In the genomic region with DNA sequence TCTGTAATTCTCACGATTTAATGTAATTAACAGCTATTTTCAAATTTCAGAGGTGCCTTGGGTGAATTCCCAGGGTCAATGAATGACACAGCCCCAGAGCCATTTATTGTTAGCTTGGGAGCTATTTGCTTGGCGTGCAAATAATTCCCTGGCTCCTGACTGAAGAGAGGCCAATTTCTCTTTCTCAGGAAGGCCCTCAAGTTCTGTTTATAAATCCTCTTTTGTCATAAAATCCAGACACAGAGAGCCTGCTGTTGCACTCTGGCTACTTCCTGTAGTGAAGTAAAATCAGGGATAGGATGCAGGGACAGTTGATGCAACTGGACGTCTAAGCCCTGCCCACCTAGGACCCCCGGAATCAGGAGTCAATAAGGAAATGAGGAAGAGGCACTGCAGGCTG, we compare ENCODE assay signal across 1 cellular context.
TF ChIP-seq lines count a peak whose summit lies in the region.

No MANE protein-coding gene starts in this region.

TF ChIP-seq in GM23338, 12 proteins besides CTCF, POLR2A, EP300 and RAD21 (continued from another document):
- TF ChIP-seq, protein P1, sequence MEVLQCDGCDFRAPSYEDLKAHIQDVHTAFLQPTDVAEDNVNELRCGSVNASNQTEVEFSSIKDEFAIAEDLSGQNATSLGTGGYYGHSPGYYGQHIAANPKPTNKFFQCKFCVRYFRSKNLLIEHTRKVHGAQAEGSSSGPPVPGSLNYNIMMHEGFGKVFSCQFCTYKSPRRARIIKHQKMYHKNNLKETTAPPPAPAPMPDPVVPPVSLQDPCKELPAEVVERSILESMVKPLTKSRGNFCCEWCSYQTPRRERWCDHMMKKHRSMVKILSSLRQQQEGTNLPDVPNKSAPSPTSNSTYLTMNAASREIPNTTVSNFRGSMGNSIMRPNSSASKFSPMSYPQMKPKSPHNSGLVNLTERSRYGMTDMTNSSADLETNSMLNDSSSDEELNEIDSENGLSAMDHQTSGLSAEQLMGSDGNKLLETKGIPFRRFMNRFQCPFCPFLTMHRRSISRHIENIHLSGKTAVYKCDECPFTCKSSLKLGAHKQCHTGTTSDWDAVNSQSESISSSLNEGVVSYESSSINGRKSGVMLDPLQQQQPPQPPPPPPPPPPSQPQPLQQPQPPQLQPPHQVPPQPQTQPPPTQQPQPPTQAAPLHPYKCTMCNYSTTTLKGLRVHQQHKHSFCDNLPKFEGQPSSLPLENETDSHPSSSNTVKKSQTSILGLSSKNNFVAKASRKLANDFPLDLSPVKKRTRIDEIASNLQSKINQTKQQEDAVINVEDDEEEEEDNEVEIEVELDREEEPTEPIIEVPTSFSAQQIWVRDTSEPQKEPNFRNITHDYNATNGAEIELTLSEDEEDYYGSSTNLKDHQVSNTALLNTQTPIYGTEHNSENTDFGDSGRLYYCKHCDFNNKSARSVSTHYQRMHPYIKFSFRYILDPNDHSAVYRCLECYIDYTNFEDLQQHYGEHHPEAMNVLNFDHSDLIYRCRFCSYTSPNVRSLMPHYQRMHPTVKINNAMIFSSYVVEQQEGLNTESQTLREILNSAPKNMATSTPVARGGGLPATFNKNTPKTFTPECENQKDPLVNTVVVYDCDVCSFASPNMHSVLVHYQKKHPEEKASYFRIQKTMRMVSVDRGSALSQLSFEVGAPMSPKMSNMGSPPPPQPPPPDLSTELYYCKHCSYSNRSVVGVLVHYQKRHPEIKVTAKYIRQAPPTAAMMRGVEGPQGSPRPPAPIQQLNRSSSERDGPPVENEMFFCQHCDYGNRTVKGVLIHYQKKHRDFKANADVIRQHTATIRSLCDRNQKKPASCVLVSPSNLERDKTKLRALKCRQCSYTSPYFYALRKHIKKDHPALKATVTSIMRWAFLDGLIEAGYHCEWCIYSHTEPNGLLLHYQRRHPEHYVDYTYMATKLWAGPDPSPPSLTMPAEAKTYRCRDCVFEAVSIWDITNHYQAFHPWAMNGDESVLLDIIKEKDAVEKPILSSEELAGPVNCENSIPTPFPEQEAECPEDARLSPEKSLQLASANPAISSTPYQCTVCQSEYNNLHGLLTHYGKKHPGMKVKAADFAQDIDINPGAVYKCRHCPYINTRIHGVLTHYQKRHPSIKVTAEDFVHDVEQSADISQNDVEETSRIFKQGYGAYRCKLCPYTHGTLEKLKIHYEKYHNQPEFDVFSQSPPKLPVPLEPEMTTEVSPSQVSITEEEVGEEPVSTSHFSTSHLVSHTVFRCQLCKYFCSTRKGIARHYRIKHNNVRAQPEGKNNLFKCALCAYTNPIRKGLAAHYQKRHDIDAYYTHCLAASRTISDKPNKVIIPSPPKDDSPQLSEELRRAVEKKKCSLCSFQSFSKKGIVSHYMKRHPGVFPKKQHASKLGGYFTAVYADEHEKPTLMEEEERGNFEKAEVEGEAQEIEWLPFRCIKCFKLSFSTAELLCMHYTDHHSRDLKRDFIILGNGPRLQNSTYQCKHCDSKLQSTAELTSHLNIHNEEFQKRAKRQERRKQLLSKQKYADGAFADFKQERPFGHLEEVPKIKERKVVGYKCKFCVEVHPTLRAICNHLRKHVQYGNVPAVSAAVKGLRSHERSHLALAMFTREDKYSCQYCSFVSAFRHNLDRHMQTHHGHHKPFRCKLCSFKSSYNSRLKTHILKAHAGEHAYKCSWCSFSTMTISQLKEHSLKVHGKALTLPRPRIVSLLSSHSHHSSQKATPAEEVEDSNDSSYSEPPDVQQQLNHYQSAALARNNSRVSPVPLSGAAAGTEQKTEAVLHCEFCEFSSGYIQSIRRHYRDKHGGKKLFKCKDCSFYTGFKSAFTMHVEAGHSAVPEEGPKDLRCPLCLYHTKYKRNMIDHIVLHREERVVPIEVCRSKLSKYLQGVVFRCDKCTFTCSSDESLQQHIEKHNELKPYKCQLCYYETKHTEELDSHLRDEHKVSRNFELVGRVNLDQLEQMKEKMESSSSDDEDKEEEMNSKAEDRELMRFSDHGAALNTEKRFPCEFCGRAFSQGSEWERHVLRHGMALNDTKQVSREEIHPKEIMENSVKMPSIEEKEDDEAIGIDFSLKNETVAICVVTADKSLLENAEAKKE (CRISPR knock-in tag; IDR thresholded peaks at IDR 0.05), result no peak
- no peak for TF ChIP-seq POLR2AphosphoS5 (IDR thresholded peaks at IDR 0.05; ENCODE audit: low read depth)
- no peak for TF ChIP-seq EZH2phosphoT487 (IDR thresholded peaks at IDR 0.05; ENCODE audit: unreplicated experiment)
- TF ChIP-seq, protein P2, sequence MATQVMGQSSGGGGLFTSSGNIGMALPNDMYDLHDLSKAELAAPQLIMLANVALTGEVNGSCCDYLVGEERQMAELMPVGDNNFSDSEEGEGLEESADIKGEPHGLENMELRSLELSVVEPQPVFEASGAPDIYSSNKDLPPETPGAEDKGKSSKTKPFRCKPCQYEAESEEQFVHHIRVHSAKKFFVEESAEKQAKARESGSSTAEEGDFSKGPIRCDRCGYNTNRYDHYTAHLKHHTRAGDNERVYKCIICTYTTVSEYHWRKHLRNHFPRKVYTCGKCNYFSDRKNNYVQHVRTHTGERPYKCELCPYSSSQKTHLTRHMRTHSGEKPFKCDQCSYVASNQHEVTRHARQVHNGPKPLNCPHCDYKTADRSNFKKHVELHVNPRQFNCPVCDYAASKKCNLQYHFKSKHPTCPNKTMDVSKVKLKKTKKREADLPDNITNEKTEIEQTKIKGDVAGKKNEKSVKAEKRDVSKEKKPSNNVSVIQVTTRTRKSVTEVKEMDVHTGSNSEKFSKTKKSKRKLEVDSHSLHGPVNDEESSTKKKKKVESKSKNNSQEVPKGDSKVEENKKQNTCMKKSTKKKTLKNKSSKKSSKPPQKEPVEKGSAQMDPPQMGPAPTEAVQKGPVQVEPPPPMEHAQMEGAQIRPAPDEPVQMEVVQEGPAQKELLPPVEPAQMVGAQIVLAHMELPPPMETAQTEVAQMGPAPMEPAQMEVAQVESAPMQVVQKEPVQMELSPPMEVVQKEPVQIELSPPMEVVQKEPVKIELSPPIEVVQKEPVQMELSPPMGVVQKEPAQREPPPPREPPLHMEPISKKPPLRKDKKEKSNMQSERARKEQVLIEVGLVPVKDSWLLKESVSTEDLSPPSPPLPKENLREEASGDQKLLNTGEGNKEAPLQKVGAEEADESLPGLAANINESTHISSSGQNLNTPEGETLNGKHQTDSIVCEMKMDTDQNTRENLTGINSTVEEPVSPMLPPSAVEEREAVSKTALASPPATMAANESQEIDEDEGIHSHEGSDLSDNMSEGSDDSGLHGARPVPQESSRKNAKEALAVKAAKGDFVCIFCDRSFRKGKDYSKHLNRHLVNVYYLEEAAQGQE (IDR thresholded peaks at IDR 0.05; ENCODE audit: unreplicated experiment), result no peak
- TF ChIP-seq, protein P3, sequence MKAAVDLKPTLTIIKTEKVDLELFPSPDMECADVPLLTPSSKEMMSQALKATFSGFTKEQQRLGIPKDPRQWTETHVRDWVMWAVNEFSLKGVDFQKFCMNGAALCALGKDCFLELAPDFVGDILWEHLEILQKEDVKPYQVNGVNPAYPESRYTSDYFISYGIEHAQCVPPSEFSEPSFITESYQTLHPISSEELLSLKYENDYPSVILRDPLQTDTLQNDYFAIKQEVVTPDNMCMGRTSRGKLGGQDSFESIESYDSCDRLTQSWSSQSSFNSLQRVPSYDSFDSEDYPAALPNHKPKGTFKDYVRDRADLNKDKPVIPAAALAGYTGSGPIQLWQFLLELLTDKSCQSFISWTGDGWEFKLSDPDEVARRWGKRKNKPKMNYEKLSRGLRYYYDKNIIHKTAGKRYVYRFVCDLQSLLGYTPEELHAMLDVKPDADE (IDR thresholded peaks at IDR 0.05), result no peak
- no peak for TF ChIP-seq ZNF114 (CRISPR knock-in tag; IDR thresholded peaks at IDR 0.05)
- TF ChIP-seq EZH2 (IDR thresholded peaks at IDR 0.05; ENCODE audit: low read depth, unreplicated experiment), result no peak
